In the genomic region with DNA sequence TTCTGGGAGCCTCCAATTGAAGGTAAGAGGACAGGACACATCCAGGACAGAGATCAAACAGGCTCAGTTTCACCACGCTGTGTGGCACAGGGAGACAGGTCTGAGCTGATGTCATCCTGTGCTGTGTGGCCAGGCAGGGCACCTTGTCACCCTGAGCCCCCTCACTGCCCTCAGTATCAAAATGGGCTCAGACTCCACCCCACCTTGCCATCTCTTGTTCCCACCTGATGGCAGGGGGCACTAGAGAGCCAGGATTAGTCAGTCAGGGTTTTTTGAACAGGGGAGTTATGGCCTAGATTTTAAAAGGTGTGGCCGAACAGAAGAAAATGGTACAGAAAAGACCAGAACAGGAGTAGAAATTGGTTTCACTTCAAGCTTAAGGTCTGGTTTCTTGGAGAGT, we compare ENCODE assay signal across 8 cellular contexts.
DNase-seq lines count a peak whose midpoint lies in the region; ATAC-seq lines count a peak whose summit lies in the region.

No MANE protein-coding gene starts in this region.

- no peaks in the 10 kb centered on the region for H3K27me3 Mint-ChIP-seq in effector memory CD8-positive, alpha-beta T cell

- H3K36me3 Mint-ChIP-seq in effector memory CD8-positive, alpha-beta T cell (ENCODE audit: insufficient read depth), result peaks cover 21% of the 10 kb centered on the region

- peaks cover 16 to 23% of the 10 kb centered on the region in 2 donors for H3K4me1 Mint-ChIP-seq in effector memory CD8-positive, alpha-beta T cell (ENCODE audit: low read depth in 2 of 2)

- no peaks in the 10 kb centered on the region for H3K9me3 Mint-ChIP-seq in effector memory CD8-positive, alpha-beta T cell

- DNase-seq in NCI-H82 (lab: John Stamatoyannopoulos, UW), result peak; percentile 59
- DNase-seq in NCI-H82 treated with DMSO at 0.1 percent for 48 hours (lab: John Stamatoyannopoulos, UW; ENCODE audit: unreplicated experiment), result no peak
- DNase-seq in NAMALWA (ENCODE audit: low spot score), result peak; percentile 85
- DNase-seq in activated T-cell treated with anti-CD3 and anti-CD28 coated beads for 48 hours (ENCODE audit: low read depth), result peak; percentile 45
- peak; percentile 37 for DNase-seq in iris pigment epithelial cell (ENCODE audit: low read depth)
- no peak for DNase-seq in effector memory CD8-positive, alpha-beta T cell

- peak overlapping the region in 1 of 2 donors; percentile 15 for H3K27ac Mint-ChIP-seq in effector memory CD8-positive, alpha-beta T cell

- ATAC-seq in effector memory CD8-positive, alpha-beta T cell (replicated peaks), result no peak
- no peak for ATAC-seq in HG02981 (IDR thresholded peaks at IDR 0.05; ENCODE audit: unreplicated experiment)
- ATAC-seq in HG03280 (IDR thresholded peaks at IDR 0.05; ENCODE audit: unreplicated experiment), result no peak

- H3K4me3 Mint-ChIP-seq in effector memory CD8-positive, alpha-beta T cell, result no peak overlapping the region

Comparison
In these comparisons a context has a peak if more than half of its experiments do, and no peak if none do; other contexts are left out.
1. DNase-seq: peak in NCI-H82 (single experiment), NAMALWA (single experiment), activated T-cell treated with anti-CD3 and anti-CD28 coated beads for 48 hours (single experiment) and iris pigment epithelial cell (single experiment); none in NCI-H82 treated with DMSO at 0.1 percent for 48 hours (single experiment) and effector memory CD8-positive, alpha-beta T cell (0 of 3).